In the genomic region with DNA sequence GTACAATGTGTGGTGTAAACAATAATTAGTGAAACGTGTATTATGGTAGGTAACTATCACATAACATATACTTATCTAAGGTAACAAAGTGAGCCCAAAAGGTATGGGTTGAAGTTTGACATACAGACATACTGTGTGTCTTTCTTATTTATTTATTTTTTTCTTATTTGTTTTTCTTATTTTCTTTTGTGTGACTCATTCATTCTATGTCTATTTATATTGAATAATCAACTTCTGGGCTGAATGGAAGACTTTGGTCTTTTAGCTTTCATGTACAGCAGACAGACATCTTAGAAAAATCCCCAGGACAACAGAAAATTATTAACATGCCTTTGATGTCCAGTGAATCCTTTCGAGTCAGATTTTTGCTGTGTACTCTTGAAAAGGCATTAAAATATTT, we compare ENCODE assay signal across 33 cellular contexts.
"Had no signal": no experiment of that assay in that cellular context is flagged by ENCODE, and none has a peak within 500 bp of the region (broad histone marks: within the 10 kb centered on the region; RNA-seq: fewer than 3 reads in every experiment).

No MANE protein-coding gene starts in this region.

- H3K36me3 ChIP-seq: adrenal gland, brain microvascular endothelial cell, breast epithelium had no signal

- H3K4me1 Mint-ChIP-seq: activated B cell treated with CpG ODN at 0.5 μM for 24 hours had no signal

- FAIRE-seq: astrocyte had no signal

- H3K4me1 ChIP-seq: adrenal gland, body of pancreas had no signal

- DNase-seq: activated B cell treated with CpG ODN at 0.5 μM for 24 hours; activated CD4-positive, alpha-beta memory T cell treated with anti-CD3 and anti-CD28 coated beads for 36 hours; activated CD4-positive, alpha-beta T cell treated with anti-CD3 and anti-CD28 coated beads for 4 hours; activated CD4-positive, alpha-beta T cell treated with anti-CD3 and anti-CD28 coated beads, Interleukin-2, amount 50 U/mL, for 1 hour; activated CD4-positive, alpha-beta T cell treated with anti-CD3 and anti-CD28 coated beads, Interleukin-2, amount 50 U/mL, for 4 hours; activated CD4-positive, CD25-positive, alpha-beta regulatory T cell treated with anti-CD3 and anti-CD28 coated beads, Interleukin-2, amount 50 U/mL, for 72 hours; activated CD8-positive, alpha-beta memory T cell treated with anti-CD3 and anti-CD28 coated beads, Interleukin-2, amount 50 U/mL, for 4 hours; activated CD8-positive, alpha-beta T cell treated with anti-CD3 and anti-CD28 coated beads for 36 hours; activated effector memory CD4-positive, alpha-beta T cell treated with anti-CD3 and anti-CD28 coated beads, Interleukin-2, amount 50 U/mL, for 16 hours; activated gamma-delta T cell treated with Interleukin-2 at 50 U/mL for 16 hours; activated naive CD4-positive, alpha-beta T cell; activated naive CD4-positive, alpha-beta T cell treated with anti-CD3 and anti-CD28 coated beads for 36 hours; activated naive CD4-positive, alpha-beta T cell treated with anti-CD3 and anti-CD28 coated beads, Interleukin-2, amount 50 U/mL, for 16 hours; activated naive CD8-positive, alpha-beta T cell treated with anti-CD3 and anti-CD28 coated beads for 36 hours; activated T-cell treated with anti-CD3 and anti-CD28 coated beads for 4 hours; activated T-cell treated with anti-CD3 and anti-CD28 coated beads, Interleukin-2, amount 50 U/mL, for 1 hour; activated T-cell treated with anti-CD3 and anti-CD28 coated beads, Interleukin-2, amount 50 U/mL, for 4 hours; activated T-cell treated with anti-CD3 and anti-CD28 coated beads, Interleukin-2, amount 50 U/mL, for 72 hours; adrenal gland; amniotic stem cell; aorta; body of pancreas; brain microvascular endothelial cell; central memory CD4-positive, alpha-beta T cell; T-cell; T-helper 17 cell had no signal

- H3K4me3 ChIP-seq: adrenal gland, body of pancreas, breast epithelium had no signal

- H3K9me3 Mint-ChIP-seq: activated T-helper 17 cell treated with anti-CD3 and anti-CD28 coated beads, Interleukin-2, amount 50 U/mL, for 72 hours had no signal

- H3K27me3 ChIP-seq: adrenal gland, body of pancreas, brain microvascular endothelial cell, breast epithelium had no signal

- H3K27ac Mint-ChIP-seq: activated B cell treated with CpG ODN at 0.5 μM for 24 hours; activated CD4-positive, alpha-beta memory T cell treated with anti-CD3 and anti-CD28 coated beads for 36 hours; activated naive CD4-positive, alpha-beta T cell treated with anti-CD3 and anti-CD28 coated beads for 36 hours; activated naive CD4-positive, alpha-beta T cell treated with anti-CD3 and anti-CD28 coated beads, Interleukin-2, amount 50 U/mL, for 72 hours; activated naive CD8-positive, alpha-beta T cell treated with anti-CD3 and anti-CD28 coated beads for 36 hours; activated T-cell treated with anti-CD3 and anti-CD28 coated beads, Interleukin-2, amount 50 U/mL, for 72 hours; activated T-helper 17 cell treated with anti-CD3 and anti-CD28 coated beads, Interleukin-2, amount 50 U/mL, for 72 hours; T-cell; T-helper 17 cell had no signal

- H3K27me3 Mint-ChIP-seq: activated B cell treated with CpG ODN at 0.5 μM for 24 hours; activated CD4-positive, alpha-beta memory T cell treated with anti-CD3 and anti-CD28 coated beads for 36 hours; activated CD4-positive, alpha-beta T cell treated with anti-CD3 and anti-CD28 coated beads, Interleukin-2, amount 10 ng/mL, durations not matched to agents 24 days and 14 days; activated CD8-positive, alpha-beta T cell treated with anti-CD3 and anti-CD28 coated beads for 36 hours; activated naive CD8-positive, alpha-beta T cell treated with anti-CD3 and anti-CD28 coated beads for 36 hours; activated T-helper 17 cell treated with anti-CD3 and anti-CD28 coated beads, Interleukin-2, amount 50 U/mL, for 72 hours; T-cell; T-helper 17 cell had no signal

- H3K9me3 ChIP-seq: adrenal gland, body of pancreas, breast epithelium had no signal

- H3K4me3 Mint-ChIP-seq: activated B cell treated with CpG ODN at 0.5 μM for 24 hours; activated CD4-positive, alpha-beta memory T cell treated with anti-CD3 and anti-CD28 coated beads for 36 hours; activated CD4-positive, alpha-beta T cell treated with anti-CD3 and anti-CD28 coated beads, Interleukin-2, amount 10 ng/mL, durations not matched to agents 24 days and 14 days; activated CD8-positive, alpha-beta T cell treated with anti-CD3 and anti-CD28 coated beads for 36 hours; activated naive CD4-positive, alpha-beta T cell treated with anti-CD3 and anti-CD28 coated beads for 36 hours; activated naive CD8-positive, alpha-beta T cell treated with anti-CD3 and anti-CD28 coated beads for 36 hours; activated T-cell treated with anti-CD3 and anti-CD28 coated beads, Interleukin-2, amount 50 U/mL, for 4 hours; activated T-cell treated with anti-CD3 and anti-CD28 coated beads, Interleukin-2, amount 50 U/mL, for 72 hours; activated T-helper 1 cell treated with anti-CD3 and anti-CD28 coated beads, Interleukin-12 subunit alpha, Interleukin-12 subunit beta, Interleukin-2, Interleukin-4 antibody, amounts not matched to agents 30 ng/mL and 10 ng/mL and 1 ng/mL, durations not matched to agents 14 hours and 24 hours and 36 hours; activated T-helper 17 cell treated with anti-CD3 and anti-CD28 coated beads, Interleukin-2, amount 50 U/mL, for 72 hours; T-cell; T-helper 17 cell had no signal

- ATAC-seq: activated CD8-positive, alpha-beta T cell treated with anti-CD3 and anti-CD28 coated beads for 36 hours; activated naive CD4-positive, alpha-beta T cell treated with anti-CD3 and anti-CD28 coated beads, Interleukin-2, amount 50 U/mL, for 72 hours; activated T-cell treated with anti-CD3 and anti-CD28 coated beads, Interleukin-2, amount 50 U/mL, for 4 hours; activated T-cell treated with anti-CD3 and anti-CD28 coated beads, Interleukin-2, amount 50 U/mL, for 72 hours; activated T-helper 17 cell treated with anti-CD3 and anti-CD28 coated beads, Interleukin-2, amount 50 U/mL, for 72 hours; body of pancreas; T-cell; T-helper 17 cell had no signal

- H3K27ac ChIP-seq: adrenal gland, body of pancreas, brain microvascular endothelial cell, VCaP had no signal
